ENCODE assay signal across 14 cellular contexts in genomic region chr22:37345863-37346514, GRCh38.
DNase-seq lines count a peak whose midpoint lies in the region; ATAC-seq and TF ChIP-seq lines count a peak whose summit lies in the region.
"Had no signal": no experiment of that assay in that cellular context is flagged by ENCODE, and none has a peak within 500 bp of the region (broad histone marks: within the 10 kb centered on the region; RNA-seq: fewer than 3 reads in every experiment).

No MANE protein-coding gene starts in this region.

- H3K79me2 ChIP-seq in GM23338 (replicated peaks; ENCODE audit: insufficient read depth), result no peaks in the 10 kb centered on the region

- H3K36me3 ChIP-seq in GM23338 (ENCODE audit: insufficient read depth), result no peaks in the 10 kb centered on the region
- H3K36me3 ChIP-seq: right lobe of liver had no signal

- no peak overlapping the region for H3K4me3 ChIP-seq in GM23338
- no peak overlapping the region for H3K4me3 ChIP-seq in fibroblast of the aortic adventitia (ENCODE audit: low read depth, low read length)
- H3K4me3 ChIP-seq: right lobe of liver had no signal

- no peak overlapping the region for H3K27ac Mint-ChIP-seq in GM23338
- H3K27ac Mint-ChIP-seq in activated naive CD8-positive, alpha-beta T cell treated with anti-CD3 and anti-CD28 coated beads for 36 hours, result no peak overlapping the region

- DNase-seq in GM23338 (ENCODE audit: low spot score) (no peak), RWPE1 (ENCODE audit: low spot score) (no peak), fibroblast of the aortic adventitia (ENCODE audit: low read depth) (peak; percentile 99), pons (ENCODE audit: low spot score) (peak; percentile 1), left lobe of liver (ENCODE audit: low spot score) (no peak)
- DNase-seq in activated CD4-positive, CD25-positive, alpha-beta regulatory T cell treated with anti-CD3 and anti-CD28 coated beads, Interleukin-2, amount 50 U/mL, for 72 hours, result no peak
- DNase-seq in activated naive CD8-positive, alpha-beta T cell treated with anti-CD3 and anti-CD28 coated beads for 36 hours, result no peak
- DNase-seq: activated gamma-delta T cell treated with Interleukin-2 at 50 U/mL for 16 hours; effector CD8-positive, alpha-beta T cell; Karpas-422; kidney; right lobe of liver; stimulated activated CD8-positive, alpha-beta memory T cell treated with anti-CD3 and anti-CD28 coated beads, Interleukin-4, amount 100 ng/mL, for 48 hours had no signal

- no peak overlapping the region for H3K4me2 ChIP-seq in GM23338

- CTCF ChIA-PET in RWPE1 (lab: Yijun Ruan, JAX), result no interaction called here

- no peak; the same call in 2 of the 3 replicates for ATAC-seq in GM23338
- ATAC-seq in HG02870 (IDR thresholded peaks at IDR 0.05; ENCODE audit: unreplicated experiment), result no peak
- ATAC-seq in left lobe of liver, result no peak
- ATAC-seq: right lobe of liver had no signal

- no peaks in the 10 kb centered on the region for H4K20me1 ChIP-seq in GM23338 (replicated peaks; ENCODE audit: insufficient read depth)

- H3K27ac ChIP-seq in GM23338 (ENCODE audit: low read depth) (no peak overlapping the region), RWPE1 (peak overlapping the region; percentile 78)
- H3K27ac ChIP-seq: right lobe of liver had no signal

- H2AFZ ChIP-seq in GM23338, result peak overlapping the region; percentile 76

- POLR2A ChIA-PET in RWPE1 (lab: Yijun Ruan, JAX; ENCODE audit: low non-redundant PET), result no interaction called here

- H3F3A ChIP-seq in GM23338 (replicated peaks; ENCODE audit: low read depth), result no peaks in the 10 kb centered on the region

- H3K9me3 Mint-ChIP-seq in GM23338, result no peaks in the 10 kb centered on the region
- H3K9me3 Mint-ChIP-seq in activated naive CD8-positive, alpha-beta T cell treated with anti-CD3 and anti-CD28 coated beads for 36 hours, result no peaks in the 10 kb centered on the region

- TF ChIP-seq CTCF in GM23338 (conservative IDR thresholded peaks at IDR 0.05; ENCODE audit: low read depth in 2 of 2), result no peak
- no peak for TF ChIP-seq CTCF in RWPE1 (conservative IDR thresholded peaks at IDR 0.05; ENCODE audit: low read depth)
- no peak for TF ChIP-seq CTCF in fibroblast of the aortic adventitia (IDR thresholded peaks at IDR 0.05; ENCODE audit: insufficient read depth, low read length)

- peaks cover 20% of the 10 kb centered on the region for H3K4me1 Mint-ChIP-seq in GM23338
- no peaks in the 10 kb centered on the region for H3K4me1 Mint-ChIP-seq in activated naive CD8-positive, alpha-beta T cell treated with anti-CD3 and anti-CD28 coated beads for 36 hours

- H3K36me3 Mint-ChIP-seq in GM23338 (ENCODE audit: low read depth), result no peaks in the 10 kb centered on the region
- H3K36me3 Mint-ChIP-seq in activated naive CD8-positive, alpha-beta T cell treated with anti-CD3 and anti-CD28 coated beads for 36 hours, result no peaks in the 10 kb centered on the region

- peaks cover 12% of the 10 kb centered on the region for H3K27me3 Mint-ChIP-seq in GM23338 (ENCODE audit: insufficient read depth, low read depth, poor library complexity)
- no peaks in the 10 kb centered on the region for H3K27me3 Mint-ChIP-seq in activated naive CD8-positive, alpha-beta T cell treated with anti-CD3 and anti-CD28 coated beads for 36 hours

- no peaks in the 10 kb centered on the region for H3K27me3 ChIP-seq in GM23338 (ENCODE audit: insufficient read depth)
- H3K27me3 ChIP-seq: right lobe of liver had no signal

- H3K4me3 Mint-ChIP-seq in GM23338, result no peak overlapping the region
- no peak overlapping the region for H3K4me3 Mint-ChIP-seq in activated naive CD8-positive, alpha-beta T cell treated with anti-CD3 and anti-CD28 coated beads for 36 hours

- H3K9me2 ChIP-seq in GM23338 (ENCODE audit: insufficient read depth), result no peaks in the 10 kb centered on the region

- H3K4me1 ChIP-seq in GM23338 (ENCODE audit: insufficient read depth), result peaks cover 3% of the 10 kb centered on the region
- H3K4me1 ChIP-seq: right lobe of liver had no signal

TF ChIP-seq in GM23338, 12 proteins besides CTCF, POLR2A, EP300 and RAD21:
- no peak for TF ChIP-seq ZNF114 (CRISPR knock-in tag; IDR thresholded peaks at IDR 0.05)
- TF ChIP-seq ZNF331 (CRISPR knock-in tag; IDR thresholded peaks at IDR 0.05; ENCODE audit: low read depth), result no peak
- no peak for TF ChIP-seq ETS1 (IDR thresholded peaks at IDR 0.05)
- no peak for TF ChIP-seq EZH2 (IDR thresholded peaks at IDR 0.05; ENCODE audit: low read depth, unreplicated experiment)
- TF ChIP-seq, protein P1, sequence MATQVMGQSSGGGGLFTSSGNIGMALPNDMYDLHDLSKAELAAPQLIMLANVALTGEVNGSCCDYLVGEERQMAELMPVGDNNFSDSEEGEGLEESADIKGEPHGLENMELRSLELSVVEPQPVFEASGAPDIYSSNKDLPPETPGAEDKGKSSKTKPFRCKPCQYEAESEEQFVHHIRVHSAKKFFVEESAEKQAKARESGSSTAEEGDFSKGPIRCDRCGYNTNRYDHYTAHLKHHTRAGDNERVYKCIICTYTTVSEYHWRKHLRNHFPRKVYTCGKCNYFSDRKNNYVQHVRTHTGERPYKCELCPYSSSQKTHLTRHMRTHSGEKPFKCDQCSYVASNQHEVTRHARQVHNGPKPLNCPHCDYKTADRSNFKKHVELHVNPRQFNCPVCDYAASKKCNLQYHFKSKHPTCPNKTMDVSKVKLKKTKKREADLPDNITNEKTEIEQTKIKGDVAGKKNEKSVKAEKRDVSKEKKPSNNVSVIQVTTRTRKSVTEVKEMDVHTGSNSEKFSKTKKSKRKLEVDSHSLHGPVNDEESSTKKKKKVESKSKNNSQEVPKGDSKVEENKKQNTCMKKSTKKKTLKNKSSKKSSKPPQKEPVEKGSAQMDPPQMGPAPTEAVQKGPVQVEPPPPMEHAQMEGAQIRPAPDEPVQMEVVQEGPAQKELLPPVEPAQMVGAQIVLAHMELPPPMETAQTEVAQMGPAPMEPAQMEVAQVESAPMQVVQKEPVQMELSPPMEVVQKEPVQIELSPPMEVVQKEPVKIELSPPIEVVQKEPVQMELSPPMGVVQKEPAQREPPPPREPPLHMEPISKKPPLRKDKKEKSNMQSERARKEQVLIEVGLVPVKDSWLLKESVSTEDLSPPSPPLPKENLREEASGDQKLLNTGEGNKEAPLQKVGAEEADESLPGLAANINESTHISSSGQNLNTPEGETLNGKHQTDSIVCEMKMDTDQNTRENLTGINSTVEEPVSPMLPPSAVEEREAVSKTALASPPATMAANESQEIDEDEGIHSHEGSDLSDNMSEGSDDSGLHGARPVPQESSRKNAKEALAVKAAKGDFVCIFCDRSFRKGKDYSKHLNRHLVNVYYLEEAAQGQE (IDR thresholded peaks at IDR 0.05; ENCODE audit: unreplicated experiment), result no peak

Comparison
In these comparisons a context has a peak if more than half of its experiments do, and no peak if none do; other contexts are left out.
1. DNase-seq: peak in fibroblast of the aortic adventitia (single experiment) and pons (single experiment); none in GM23338 (single experiment), RWPE1 (single experiment), left lobe of liver (single experiment), activated CD4-positive, CD25-positive, alpha-beta regulatory T cell treated with anti-CD3 and anti-CD28 coated beads, Interleukin-2, amount 50 U/mL, for 72 hours (single experiment) and activated naive CD8-positive, alpha-beta T cell treated with anti-CD3 and anti-CD28 coated beads for 36 hours (single experiment).